Comparison of ENCODE assay signal across 22 cellular contexts in the genomic region with DNA sequence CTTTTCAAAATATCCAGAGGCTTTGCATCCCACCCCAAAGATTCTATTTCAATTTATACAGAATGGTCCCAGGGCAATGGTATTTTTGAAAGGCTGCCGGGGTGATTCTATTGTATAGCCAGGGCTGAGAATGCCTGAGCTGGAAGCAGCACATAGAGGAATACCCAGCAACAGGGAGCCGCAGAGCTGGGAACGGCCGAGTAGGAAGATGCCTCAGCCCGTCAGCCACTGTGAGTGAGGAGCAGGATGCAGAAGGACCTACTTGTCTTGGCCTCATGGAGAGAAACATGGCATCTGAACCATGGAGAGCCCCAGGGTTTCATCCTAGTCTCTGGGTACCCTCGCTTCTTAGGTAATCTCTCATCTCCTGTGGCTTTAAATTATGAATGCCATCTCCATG.
DNase-seq lines count a peak whose midpoint lies in the region; ATAC-seq and TF ChIP-seq lines count a peak whose summit lies in the region.
"Had no signal": no experiment of that assay in that cellular context is flagged by ENCODE, and none has a peak within 500 bp of the region (broad histone marks: within the 10 kb centered on the region; RNA-seq: fewer than 3 reads in every experiment).

No MANE protein-coding gene starts in this region.

- H3K27me3 Mint-ChIP-seq in neural progenitor cell (ENCODE audit: insufficient read depth, low read depth), result peaks cover 10% of the 10 kb centered on the region

- H3K4ac ChIP-seq in mesenchymal stem cell (ENCODE audit: low read depth in 1 of 2, low read length in 2 of 2), result no peak overlapping the region

- H3K36me3 Mint-ChIP-seq in neural progenitor cell, result no peaks in the 10 kb centered on the region
- H3K36me3 Mint-ChIP-seq: CD14-positive monocyte; CD4-positive, alpha-beta memory T cell; CD4-positive, CD25-positive, alpha-beta regulatory T cell had no signal

- no peak overlapping the region for H2BK15ac ChIP-seq in mesenchymal stem cell (ENCODE audit: low read depth, poor library complexity, severe bottlenecking)

- intact Hi-C loops in sigmoid colon (cut with DNase I), result no loop called here

- in situ Hi-C loops in G401 (cut with HindIII; ENCODE audit: low sequenced_read_pairs), result no loop called here

- no peak overlapping the region for H4K8ac ChIP-seq in mesenchymal stem cell (ENCODE audit: low read length)

- peaks cover 5% of the 10 kb centered on the region for H3K9me3 Mint-ChIP-seq in neural progenitor cell
- H3K9me3 Mint-ChIP-seq: CD4-positive, CD25-positive, alpha-beta regulatory T cell; CD8-positive, alpha-beta memory T cell had no signal

- H3K36me3 ChIP-seq in neural progenitor cell, result no peaks in the 10 kb centered on the region
- no peaks in the 10 kb centered on the region for H3K36me3 ChIP-seq in sigmoid colon
- no peaks in the 10 kb centered on the region for H3K36me3 ChIP-seq in mesenchymal stem cell (ENCODE audit: control insufficient read depth in 1 of 2, insufficient read depth in 2 of 2, low read depth in 1 of 2, low read length in 2 of 2)
- H3K36me3 ChIP-seq: BE2C, BLaER1 had no signal

- no peak overlapping the region for H2BK12ac ChIP-seq in mesenchymal stem cell (ENCODE audit: low read length in 2 of 2)

- H3K27me3 ChIP-seq in neural progenitor cell, result no peaks in the 10 kb centered on the region
- H3K27me3 ChIP-seq in sigmoid colon, result peaks cover 0 to 6% (median 0%) of the 10 kb centered on the region in 3 donors
- peaks cover 3 to 37% of the 10 kb centered on the region in 2 experiments for H3K27me3 ChIP-seq in mesenchymal stem cell (ENCODE audit: control insufficient read depth in 1 of 2, insufficient read depth in 1 of 2, low read length in 2 of 2)
- H3K27me3 ChIP-seq: BLaER1 had no signal

- H3K4me3 ChIP-seq in neural progenitor cell (no peak overlapping the region), sigmoid colon (no peak overlapping the region), mesenchymal stem cell (ENCODE audit: insufficient read depth in 1 of 2, low read depth in 1 of 2, low read length in 2 of 2) (no peak overlapping the region)
- H3K4me3 ChIP-seq: BLaER1 had no signal

- H3K9ac ChIP-seq in neural progenitor cell, result no peak overlapping the region
- H3K9ac ChIP-seq in mesenchymal stem cell (ENCODE audit: low read length), result no peak overlapping the region
- H3K9ac ChIP-seq: BLaER1 had no signal

- ATAC-seq in HG03139 (IDR thresholded peaks at IDR 0.05; ENCODE audit: unreplicated experiment), result no peak

- H3K27ac ChIP-seq in neural progenitor cell (no peak overlapping the region), sigmoid colon (no peak overlapping the region), mesenchymal stem cell (ENCODE audit: low read length, poor library complexity, severe bottlenecking) (no peak overlapping the region)
- H3K27ac ChIP-seq: BLaER1 had no signal

- H3K79me1 ChIP-seq in mesenchymal stem cell (replicated peaks; ENCODE audit: low read length, poor library complexity, severe bottlenecking), result no peaks in the 10 kb centered on the region

- H3K4me1 ChIP-seq in neural progenitor cell, result no peaks in the 10 kb centered on the region
- peaks cover 0 to 4% (median 0%) of the 10 kb centered on the region in 4 donors for H3K4me1 ChIP-seq in sigmoid colon
- peaks cover 7% of the 10 kb centered on the region for H3K4me1 ChIP-seq in mesenchymal stem cell (ENCODE audit: control insufficient read depth, insufficient read depth, low read depth, low read length)
- H3K4me1 ChIP-seq: BE2C, BLaER1 had no signal

- H3K4me3 Mint-ChIP-seq in neural progenitor cell, result no peak overlapping the region
- H3K4me3 Mint-ChIP-seq: CD14-positive monocyte; CD4-positive, alpha-beta memory T cell; CD4-positive, CD25-positive, alpha-beta regulatory T cell; CD8-positive, alpha-beta memory T cell had no signal

- H4K91ac ChIP-seq in mesenchymal stem cell (ENCODE audit: low read length), result no peak overlapping the region

- H3K23ac ChIP-seq in mesenchymal stem cell (ENCODE audit: low read length in 2 of 2), result no peak overlapping the region

- no peaks in the 10 kb centered on the region for H4K20me1 ChIP-seq in neural progenitor cell (ENCODE audit: low read depth)
- H4K20me1 ChIP-seq: BLaER1 had no signal

- DNase-seq in G401 (ENCODE audit: low spot score) (peak; percentile 67), cerebellar cortex (ENCODE audit: low spot score) (peak; percentile 55), neural progenitor cell (ENCODE audit: low spot score) (peak; percentile 22), sigmoid colon (no peak), mesenchymal stem cell (no peak)
- DNase-seq: 8988T; ACHN; BE2C; CD4-positive, alpha-beta memory T cell; CD4-positive, CD25-positive, alpha-beta regulatory T cell; CD8-positive, alpha-beta memory T cell; COR-L47; DMS 273 treated with DMSO at 0.1 percent for 48 hours; DMS153; DMS53; DMS79; DND-41; EL; GF-D8 had no signal

- no peak for TF ChIP-seq CTCF in neural progenitor cell (IDR thresholded peaks at IDR 0.05)
- no peak for TF ChIP-seq CTCF in sigmoid colon (IDR thresholded peaks at IDR 0.05)

- H2AFZ ChIP-seq in neural progenitor cell (replicated peaks), result no peak overlapping the region
- H2AFZ ChIP-seq in mesenchymal stem cell (ENCODE audit: low read depth, low read length), result no peak overlapping the region

- TF ChIP-seq POLR2A in sigmoid colon (IDR thresholded peaks at IDR 0.05), result no peak

- H3K4me2 ChIP-seq in neural progenitor cell (no peak overlapping the region), mesenchymal stem cell (ENCODE audit: low read length, poor library complexity, severe bottlenecking) (no peak overlapping the region)
- H3K4me2 ChIP-seq: BLaER1 had no signal

- no peak overlapping the region for H2BK5ac ChIP-seq in mesenchymal stem cell (ENCODE audit: low read depth, low read length, poor library complexity, severe bottlenecking)

- H3K18ac ChIP-seq in mesenchymal stem cell (ENCODE audit: low read depth in 1 of 2, low read length in 2 of 2), result no peak overlapping the region

- no peak for TF ChIP-seq EP300 in sigmoid colon (IDR thresholded peaks at IDR 0.05)

- H3K14ac ChIP-seq in mesenchymal stem cell (ENCODE audit: low read length in 2 of 2), result no peak overlapping the region

- no peak overlapping the region for H2BK120ac ChIP-seq in mesenchymal stem cell (ENCODE audit: low read depth, low read length)

- no peaks in the 10 kb centered on the region for H3K79me2 ChIP-seq in neural progenitor cell (ENCODE audit: low read depth)

- H3F3A ChIP-seq in neural progenitor cell (ENCODE audit: low read depth), result no peaks in the 10 kb centered on the region

- H3K27ac Mint-ChIP-seq in neural progenitor cell, result no peak overlapping the region

- H3K9me3 ChIP-seq in neural progenitor cell (ENCODE audit: low read depth) (no peaks in the 10 kb centered on the region), sigmoid colon (no peaks in the 10 kb centered on the region), mesenchymal stem cell (ENCODE audit: control insufficient read depth, low read length) (peaks cover 5% of the 10 kb centered on the region)
- H3K9me3 ChIP-seq: BE2C, BLaER1 had no signal

- no peak overlapping the region for H2AK5ac ChIP-seq in mesenchymal stem cell (ENCODE audit: low read length, severe bottlenecking)

- peaks cover 12% of the 10 kb centered on the region for H3K4me1 Mint-ChIP-seq in neural progenitor cell

- 86 to 97% methylated on average over 6 of the region's 6 CpGs for WGBS in sigmoid colon, 2 donors
- 90% methylated on average over 6 of the region's 6 CpGs for WGBS in mesenchymal stem cell

Comparison
In these comparisons a context has a peak if more than half of its experiments do, and no peak if none do; other contexts are left out.
1. DNase-seq: peak in G401 (single experiment), cerebellar cortex (single experiment) and neural progenitor cell (single experiment); none in sigmoid colon (single experiment) and mesenchymal stem cell (single experiment).